19 cellular contexts compared by ENCODE assay signal in the genomic region with DNA sequence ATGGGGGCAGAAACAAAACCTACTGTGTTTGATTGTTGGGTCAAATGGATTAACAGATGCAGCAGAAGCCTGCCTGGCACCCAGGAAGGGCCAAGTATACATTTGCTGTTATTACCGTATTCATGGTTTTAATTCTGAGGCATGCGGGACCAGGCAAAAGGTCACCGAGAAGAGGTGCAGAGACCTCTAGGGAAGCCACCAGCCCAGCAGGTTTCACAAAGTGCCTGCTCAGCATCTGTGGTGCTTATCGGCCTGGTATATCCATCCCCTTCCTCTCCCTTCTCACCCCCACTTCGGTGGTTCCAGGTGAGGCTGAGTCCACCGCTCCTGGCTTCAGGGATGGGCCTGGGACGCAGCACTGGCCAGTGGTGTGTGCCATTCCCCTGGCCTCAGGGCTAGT. TPM values are rescaled to one million over a fixed set of nuclear protein-coding genes. Genes with fewer than 3 reads are reported as not detected.
DNase-seq lines count a peak whose midpoint lies in the region; ATAC-seq, FAIRE-seq and TF ChIP-seq lines count a peak whose summit lies in the region.
"Had no signal": no experiment of that assay in that cellular context is flagged by ENCODE, and none has a peak within 500 bp of the region (broad histone marks: within the 10 kb centered on the region; RNA-seq: fewer than 3 reads in every experiment).

No MANE protein-coding gene starts in this region.

- peaks cover 71% of the 10 kb centered on the region for H4K20me1 ChIP-seq in IMR-90 (ENCODE audit: insufficient read depth, low read length)

- no peak overlapping the region for H2AK9ac ChIP-seq in IMR-90 (replicated peaks; ENCODE audit: low read depth, low read length, poor library complexity)

- no peak for FAIRE-seq in A549 (lab: Jason Lieb, UNC)
- FAIRE-seq: G401.6, GM12892, GM19239 had no signal

- H3K36me3 ChIP-seq in IMR-90 (ENCODE audit: control insufficient read depth, insufficient read depth, low read length) (peaks cover 54% of the 10 kb centered on the region), neuronal stem cell (replicated peaks in 1 of 2; ENCODE audit: control insufficient read depth in 2 of 2, insufficient read depth in 2 of 2, low read length in 2 of 2) (peaks cover 13 to 37% of the 10 kb centered on the region in 2 donors), trophoblast cell (ENCODE audit: control insufficient read depth in 1 of 2, insufficient read depth in 2 of 2, low read length in 2 of 2) (peaks cover 14 to 24% of the 10 kb centered on the region in 2 experiments)

- H2BK5ac ChIP-seq in IMR-90 (ENCODE audit: low read depth, low read length, poor library complexity, severe bottlenecking) (no peak overlapping the region), neuronal stem cell (ENCODE audit: low read length) (no peak overlapping the region), trophoblast cell (ENCODE audit: low read depth, low read length, poor library complexity) (no peak overlapping the region)

- H2AK5ac ChIP-seq in IMR-90 (ENCODE audit: low read depth, low read length) (no peak overlapping the region), neuronal stem cell (ENCODE audit: low read depth, low read length) (no peak overlapping the region), trophoblast cell (ENCODE audit: low read length) (no peak overlapping the region)

- H3K18ac ChIP-seq in IMR-90 (ENCODE audit: low read depth, low read length) (no peak overlapping the region), neuronal stem cell (ENCODE audit: low read length) (no peak overlapping the region), trophoblast cell (ENCODE audit: low read length) (no peak overlapping the region)

- no peak overlapping the region for H3K9ac ChIP-seq in IMR-90 (ENCODE audit: low read depth, low read length)
- H3K9ac ChIP-seq in neuronal stem cell (ENCODE audit: low read depth, low read length, poor library complexity), result peak overlapping the region; percentile 38
- H3K9ac ChIP-seq in trophoblast cell (ENCODE audit: low read length), result peak overlapping the region; percentile 14
- H3K9ac ChIP-seq: BLaER1 had no signal

- H4K8ac ChIP-seq in IMR-90 (ENCODE audit: low read depth in 2 of 2, low read length in 2 of 2), result no peak overlapping the region
- H4K8ac ChIP-seq in neuronal stem cell (ENCODE audit: low read depth, low read length), result no peak overlapping the region
- H4K8ac ChIP-seq in trophoblast cell (ENCODE audit: low read depth, low read length), result no peak overlapping the region

- no peaks in the 10 kb centered on the region for H3K79me2 ChIP-seq in trophoblast cell (ENCODE audit: control insufficient read depth, insufficient read depth, low read length, poor library complexity)

- intact Hi-C loops in IMR-90 (cut with micrococcal nuclease), result loop anchor here (10.0 kb wide), 1 partner anchor 257 kb away; no protein-coding TSS in a partner anchor
- intact Hi-C loops in posterior vena cava (cut with DNase I), result no loop called here

- H3K14ac ChIP-seq in IMR-90 (replicated peaks; ENCODE audit: low read depth, low read length) (no peak overlapping the region), neuronal stem cell (ENCODE audit: low read length) (no peak overlapping the region), trophoblast cell (ENCODE audit: low read length) (no peak overlapping the region)

- CTCF ChIA-PET in A549 (lab: Yijun Ruan, JAX) (no interaction called here), IMR-90 (lab: Yijun Ruan, JAX) (no interaction called here)

- H3K79me1 ChIP-seq in IMR-90 (ENCODE audit: low read depth in 1 of 2, low read length in 2 of 2) (peaks cover 35 to 57% of the 10 kb centered on the region in 2 experiments), neuronal stem cell (ENCODE audit: low read depth, low read length) (peaks cover 7% of the 10 kb centered on the region), trophoblast cell (ENCODE audit: low read length) (no peaks in the 10 kb centered on the region)

- H3K27ac ChIP-seq in A549 (no peak overlapping the region), IMR-90 (ENCODE audit: insufficient read depth, low read length) (no peak overlapping the region), neuronal stem cell (replicated peaks; ENCODE audit: low read length) (no peak overlapping the region), trophoblast cell (ENCODE audit: low read depth, low read length) (no peak overlapping the region)
- H3K27ac ChIP-seq: BLaER1, C4-2B had no signal

- H2BK20ac ChIP-seq in IMR-90 (ENCODE audit: low read depth, low read length), result no peak overlapping the region

- no peak overlapping the region for H3K4me3 ChIP-seq in A549
- no peak overlapping the region for H3K4me3 ChIP-seq in IMR-90 (ENCODE audit: insufficient read depth, low read depth, low read length)
- no peak overlapping the region for H3K4me3 ChIP-seq in neuronal stem cell (ENCODE audit: low read length in 2 of 2)
- H3K4me3 ChIP-seq in trophoblast cell (ENCODE audit: low read depth, low read length), result no peak overlapping the region
- H3K4me3 ChIP-seq: BLaER1, GM23338 had no signal

- BruUV-seq in IMR-90 (replicated peaks; lab: Mats Ljungman, UMichigan), result no TSS peak

- POLR2A ChIA-PET in A549 (lab: Yijun Ruan, JAX), result no interaction called here
- POLR2A ChIA-PET in IMR-90 (lab: Charles Lee; ENCODE audit: unreplicated experiment), result no interaction called here

- H3K27me3 ChIP-seq in IMR-90 (ENCODE audit: control insufficient read depth, insufficient read depth, low read length) (no peaks in the 10 kb centered on the region), neuronal stem cell (ENCODE audit: control insufficient read depth in 3 of 3, insufficient read depth in 3 of 3, low read depth in 1 of 3, low read length in 3 of 3) (no peaks in the 10 kb centered on the region), trophoblast cell (ENCODE audit: insufficient read depth, low read length) (no peaks in the 10 kb centered on the region)
- H3K27me3 ChIP-seq: BLaER1 had no signal

- no peak for TF ChIP-seq RAD21 in A549 (conservative IDR thresholded peaks at IDR 0.05 in 1 of 2, IDR thresholded peaks at IDR 0.05 in 1 of 2)
- no peak for TF ChIP-seq RAD21 in IMR-90 (IDR thresholded peaks at IDR 0.05; ENCODE audit: low read length)

- H3K56ac ChIP-seq in IMR-90 (ENCODE audit: extremely low read depth, insufficient read depth, low read length), result no peak overlapping the region

- H3K4ac ChIP-seq in IMR-90 (ENCODE audit: low read depth, low read length), result no peak overlapping the region
- no peak overlapping the region for H3K4ac ChIP-seq in neuronal stem cell (ENCODE audit: low read length)
- H3K4ac ChIP-seq in trophoblast cell (ENCODE audit: low read depth, low read length), result no peak overlapping the region

- H2BK120ac ChIP-seq in IMR-90 (ENCODE audit: low read depth, low read length) (no peak overlapping the region), neuronal stem cell (ENCODE audit: low read depth, low read length) (no peak overlapping the region), trophoblast cell (ENCODE audit: insufficient read depth, low read length, poor library complexity) (no peak overlapping the region)

- ATAC-seq in A549, result no peak
- ATAC-seq in IMR-90 (ENCODE audit: low read depth), result no peak
- no peak for ATAC-seq in GM18498 (IDR thresholded peaks at IDR 0.05; ENCODE audit: unreplicated experiment)
- ATAC-seq: CD8-positive, alpha-beta T cell; GM23338; HCT116 had no signal

- no peak overlapping the region for H3K23ac ChIP-seq in IMR-90 (ENCODE audit: low read depth, low read length)
- no peak overlapping the region for H3K23ac ChIP-seq in neuronal stem cell (ENCODE audit: low read depth, low read length, poor library complexity)
- no peak overlapping the region for H3K23ac ChIP-seq in trophoblast cell (ENCODE audit: low read length)

- peaks cover 11% of the 10 kb centered on the region; the same call in 1 of the 2 replicates for H3K9me1 ChIP-seq in IMR-90 (ENCODE audit: insufficient read depth, low read length)

- H4K91ac ChIP-seq in IMR-90 (ENCODE audit: insufficient read depth, low read depth, low read length) (no peak overlapping the region), neuronal stem cell (ENCODE audit: low read depth, low read length, poor library complexity) (no peak overlapping the region), trophoblast cell (ENCODE audit: low read depth, low read length) (no peak overlapping the region)

- H2BK15ac ChIP-seq in IMR-90 (ENCODE audit: low read depth, low read length) (no peak overlapping the region), neuronal stem cell (ENCODE audit: low read length) (no peak overlapping the region)

- H4K12ac ChIP-seq in trophoblast cell (ENCODE audit: low read depth, low read length), result no peak overlapping the region

- TF ChIP-seq POLR2A in A549 (IDR thresholded peaks at IDR 0.05; ENCODE audit: low read length) (no peak), IMR-90 (IDR thresholded peaks at IDR 0.05; ENCODE audit: low read depth, low read length) (no peak)

- H3K4me1 ChIP-seq in A549 (peaks cover 5% of the 10 kb centered on the region), IMR-90 (ENCODE audit: control insufficient read depth, insufficient read depth, low read length) (peaks cover 3% of the 10 kb centered on the region; the same call in 1 of the 2 replicates), neuronal stem cell (ENCODE audit: control insufficient read depth in 2 of 2, insufficient read depth in 1 of 2, low read depth in 1 of 2, low read length in 2 of 2) (peaks cover 0 to 6% of the 10 kb centered on the region in 2 donors), trophoblast cell (ENCODE audit: control insufficient read depth in 1 of 2, insufficient read depth in 2 of 2, low read length in 2 of 2) (peaks cover 0 to 5% of the 10 kb centered on the region in 2 experiments)
- H3K4me1 ChIP-seq: Caco-2 had no signal

- H2AFZ ChIP-seq in IMR-90 (replicated peaks; ENCODE audit: low read length, poor library complexity), result no peak overlapping the region
- H2AFZ ChIP-seq in neuronal stem cell (ENCODE audit: low read length), result no peak overlapping the region
- no peak overlapping the region for H2AFZ ChIP-seq in trophoblast cell (ENCODE audit: insufficient read depth, low read length, poor library complexity)
- H2AFZ ChIP-seq: GM23338 had no signal

- no peak overlapping the region for H2BK12ac ChIP-seq in neuronal stem cell (ENCODE audit: low read length)
- H2BK12ac ChIP-seq in trophoblast cell (ENCODE audit: low read length), result no peak overlapping the region

- no peak overlapping the region for H4K5ac ChIP-seq in IMR-90 (ENCODE audit: low read depth, low read length)

- TF ChIP-seq CTCF in A549 (IDR thresholded peaks at IDR 0.05), result no peak
- TF ChIP-seq CTCF in IMR-90 (conservative IDR thresholded peaks at IDR 0.05; ENCODE audit: low read depth, low read length), result no peak

- DNase-seq in A549 (ENCODE audit: low read depth in 1 of 2, low spot score in 1 of 2) (no peak), IMR-90 (no peak), neuronal stem cell (ENCODE audit: low spot score) (no peak), trophoblast cell (peak in 1 of 2 donors; percentile 25), posterior vena cava (ENCODE audit: low spot score) (no peak)
- DNase-seq: Caco-2; CD4-positive, CD25-positive, alpha-beta regulatory T cell; CD8-positive, alpha-beta T cell; DMS153; DND-41; H9 had no signal

- H3K4me2 ChIP-seq in A549 (no peak overlapping the region), IMR-90 (ENCODE audit: low read depth, low read length) (no peak overlapping the region), neuronal stem cell (ENCODE audit: insufficient read depth, low read length, poor library complexity, severe bottlenecking) (no peak overlapping the region), trophoblast cell (ENCODE audit: low read length) (no peak overlapping the region)
- H3K4me2 ChIP-seq: BLaER1, GM23338 had no signal

- WGBS in A549 (ENCODE audit: missing lambda C conversion rate), result 98% methylated on average over 7 of the region's 7 CpGs
- WGBS in IMR-90 (ENCODE audit: extremely low coverage in 2 of 2, insufficient read length in 1 of 2), 2 experiments, result 96% methylated on average over 3 of the region's 7 CpGs; no CpG with 5 or more reads in 1 of the 2 experiments
- WGBS in neuronal stem cell (ENCODE audit: extremely low coverage in 2 of 2, insufficient read length in 2 of 2, insufficient replicate concordance in 1 of 2), 2 donors, result no CpG with 5 or more reads among the region's 7 CpGs
- no CpG with 5 or more reads among the region's 7 CpGs for WGBS in trophoblast cell (ENCODE audit: extremely low coverage, insufficient coverage, insufficient read length)

- dilution Hi-C loops in IMR-90 (cut with HindIII; ENCODE audit: low sequenced_read_pairs, unreplicated experiment), result no loop called here

- in situ Hi-C loops in IMR-90 (cut with MboI; ENCODE audit: low sequenced_read_pairs), result no loop called here

- H3K9me3 ChIP-seq in A549, result no peaks in the 10 kb centered on the region
- H3K9me3 ChIP-seq in IMR-90 (ENCODE audit: control insufficient read depth, insufficient read depth, low read length), result no peaks in the 10 kb centered on the region
- H3K9me3 ChIP-seq in neuronal stem cell (replicated peaks in 1 of 2; ENCODE audit: control insufficient read depth in 2 of 2, insufficient read depth in 1 of 2, low read depth in 1 of 2, low read length in 2 of 2), result peaks cover 0 to 2% of the 10 kb centered on the region in 2 donors
- peaks cover 2% of the 10 kb centered on the region for H3K9me3 ChIP-seq in trophoblast cell (ENCODE audit: insufficient read depth, low read depth, low read length)
- H3K9me3 ChIP-seq: BLaER1, Caco-2 had no signal

- no peak for TF ChIP-seq EP300 in A549 (IDR thresholded peaks at IDR 0.05)

RNA-seq across cellular contexts. Expression of gene TPRA1, which starts 13.1 kb away (rescaled TPM):
- polyA plus RNA-seq in A549 (2011; rRNA removed), result 13.5 and 17.5 TPM in 2 replicates
- polyA plus RNA-seq in A549 (2012; cell fraction: cytosol; rRNA removed), result 29.8 and 44.2 TPM in 2 replicates
- 65.6 and 66.2 TPM in 2 replicates for polyA plus RNA-seq in A549 (2012; cell fraction: nucleus; rRNA removed)
- 15.3 to 21.0 TPM (median 19.5 TPM) in 3 replicates for polyA plus RNA-seq in A549 (2017; fragmentation: RNase III; extraction: RNeasy Plus Mini Kit Qiagen cat#74134 plus additional on column Dnase treatment)
- polyA minus RNA-seq in A549 (2011; rRNA and poly(A)+ RNA removed), result 21.4 TPM in 2 replicates
- 15.3 and 17.9 TPM in 2 replicates for total RNA-seq in IMR-90 (2012; rRNA removed)
- polyA plus RNA-seq in IMR-90 (2012; rRNA removed), result 40.1 and 40.3 TPM in 2 replicates
- polyA plus RNA-seq in IMR-90 (2012; cell fraction: cytosol; rRNA removed), result 26.3 and 64.4 TPM in 2 replicates
- polyA plus RNA-seq in IMR-90 (2012; cell fraction: nucleus; rRNA removed; ENCODE audit: low replicate concordance), result 39.8 and 124 TPM in 2 replicates
- polyA plus RNA-seq in neuronal stem cell (2013, experiment 1 of 2), result 17.1 TPM
- polyA plus RNA-seq in neuronal stem cell (2013, experiment 2 of 2), result 16.1 TPM
- polyA plus RNA-seq in trophoblast cell (2013), result 11.5 and 13.0 TPM in 2 replicates
- total RNA-seq in posterior vena cava, result 10 to 100 TPM; 21.4 to 22.8 TPM

RNA-seq across cellular contexts. Expression of gene MCM2, which starts 20.8 kb away (rescaled TPM):
- 38.7 and 40.5 TPM in 2 replicates for polyA plus RNA-seq in A549 (2011; rRNA removed)
- 85.9 and 103 TPM in 2 replicates for polyA plus RNA-seq in A549 (2012; cell fraction: cytosol; rRNA removed)
- 175 and 192 TPM in 2 replicates for polyA plus RNA-seq in A549 (2012; cell fraction: nucleus; rRNA removed)
- polyA plus RNA-seq in A549 (2017; fragmentation: RNase III; extraction: RNeasy Plus Mini Kit Qiagen cat#74134 plus additional on column Dnase treatment), result 60.2 to 65.7 TPM (median 64.5 TPM) in 3 replicates
- polyA minus RNA-seq in A549 (2011; rRNA and poly(A)+ RNA removed), result 79.0 and 89.3 TPM in 2 replicates
- 68.0 and 73.8 TPM in 2 replicates for total RNA-seq in IMR-90 (2012; rRNA removed)
- 32.3 and 34.5 TPM in 2 replicates for polyA plus RNA-seq in IMR-90 (2012; rRNA removed)
- polyA plus RNA-seq in IMR-90 (2012; cell fraction: cytosol; rRNA removed), result 23.1 and 27.5 TPM in 2 replicates
- 20.7 and 41.8 TPM in 2 replicates for polyA plus RNA-seq in IMR-90 (2012; cell fraction: nucleus; rRNA removed; ENCODE audit: low replicate concordance)
- polyA plus RNA-seq in neuronal stem cell (2013, experiment 1 of 2), result 68.7 TPM
- 67.7 TPM for polyA plus RNA-seq in neuronal stem cell (2013, experiment 2 of 2)
- 15.4 and 15.8 TPM in 2 replicates for polyA plus RNA-seq in trophoblast cell (2013)
- total RNA-seq in posterior vena cava, result 1 to 10 TPM; 4.0 to 5.6 TPM

RNA-seq across cellular contexts. Expression of gene PODXL2, which starts 51.5 kb away (rescaled TPM):
- 3.8 and 4.2 TPM in 2 replicates for polyA plus RNA-seq in A549 (2011; rRNA removed)
- polyA plus RNA-seq in A549 (2012; cell fraction: cytosol; rRNA removed), result 7.8 and 10.8 TPM in 2 replicates
- 10.7 and 16.3 TPM in 2 replicates for polyA plus RNA-seq in A549 (2012; cell fraction: nucleus; rRNA removed)
- 5.5 to 6.2 TPM (median 5.5 TPM) in 3 replicates for polyA plus RNA-seq in A549 (2017; fragmentation: RNase III; extraction: RNeasy Plus Mini Kit Qiagen cat#74134 plus additional on column Dnase treatment)
- 1.8 and 2.1 TPM in 2 replicates for polyA minus RNA-seq in A549 (2011; rRNA and poly(A)+ RNA removed)
- 1.6 and 1.7 TPM in 2 replicates for total RNA-seq in IMR-90 (2012; rRNA removed)
- polyA plus RNA-seq in IMR-90 (2012; rRNA removed), result 5.4 and 5.8 TPM in 2 replicates
- 2.9 and 6.6 TPM in 2 replicates for polyA plus RNA-seq in IMR-90 (2012; cell fraction: cytosol; rRNA removed)
- 2.4 and 3.5 TPM in 2 replicates for polyA plus RNA-seq in IMR-90 (2012; cell fraction: nucleus; rRNA removed; ENCODE audit: low replicate concordance)
- 26.3 TPM for polyA plus RNA-seq in neuronal stem cell (2013, experiment 1 of 2)
- 24.4 TPM for polyA plus RNA-seq in neuronal stem cell (2013, experiment 2 of 2)
- 0.61 and 0.78 TPM in 2 replicates for polyA plus RNA-seq in trophoblast cell (2013)
- total RNA-seq in posterior vena cava, result 1 to 10 TPM; 2.0 to 2.5 TPM

Comparison
In these comparisons a context has a peak if more than half of its experiments do, and no peak if none do; other contexts are left out.
1. RNA of gene MCM2, which starts 20.8 kb away (total RNA-seq): 68.0 to 73.8 TPM in IMR-90; 4.0 to 5.6 TPM in posterior vena cava; every median in the first group is over 10 times any median in the second.